13 cellular contexts compared by ENCODE assay signal in the genomic region with DNA sequence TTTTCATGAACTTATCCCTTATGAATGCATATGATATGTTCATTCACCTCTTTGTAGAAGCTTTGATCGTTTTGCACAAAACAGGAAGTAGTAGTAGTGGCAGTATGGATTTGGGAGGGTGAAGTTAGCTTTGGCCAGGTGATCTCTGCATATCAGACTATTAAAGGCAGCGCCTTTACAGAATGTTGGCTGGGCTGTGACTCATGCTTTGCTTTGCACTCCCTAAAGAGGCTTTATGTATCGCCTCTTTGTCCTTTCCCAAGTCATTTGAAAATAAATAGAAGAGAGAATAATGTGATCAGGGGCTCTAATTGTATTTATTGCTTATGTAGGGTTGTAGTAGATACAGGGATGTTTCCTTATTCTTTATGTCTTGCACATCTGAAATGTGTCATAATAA. TPM values are rescaled to one million over a fixed set of nuclear protein-coding genes. Genes with fewer than 3 reads are reported as not detected.
DNase-seq lines count a peak whose midpoint lies in the region; ATAC-seq and TF ChIP-seq lines count a peak whose summit lies in the region.
"Had no signal": no experiment of that assay in that cellular context is flagged by ENCODE, and none has a peak within 500 bp of the region (broad histone marks: within the 10 kb centered on the region; RNA-seq: fewer than 3 reads in every experiment).

No MANE protein-coding gene starts in this region.

- H3K9me3 ChIP-seq in Karpas-422 (ENCODE audit: low read length), result no peaks in the 10 kb centered on the region

- no peak for TF ChIP-seq CTCF in astrocyte of the spinal cord (IDR thresholded peaks at IDR 0.05; ENCODE audit: low read depth, low read length)

- H3K4me2 ChIP-seq in Karpas-422 (ENCODE audit: low read depth, low read length, poor library complexity, severe bottlenecking), result no peak overlapping the region

- intact Hi-C loops in left colon (cut with DNase I, micrococcal nuclease), result no loop called here

- no peaks in the 10 kb centered on the region for H3K4me1 ChIP-seq in Karpas-422 (ENCODE audit: low read length)

- no peaks in the 10 kb centered on the region for H3K79me2 ChIP-seq in Karpas-422 (ENCODE audit: low read length)

- H2AFZ ChIP-seq in Karpas-422 (ENCODE audit: low read length), result no peak overlapping the region

- H3K36me3 ChIP-seq in Karpas-422 (ENCODE audit: insufficient read depth, low read length), result no peaks in the 10 kb centered on the region
- H3K36me3 ChIP-seq: heart right ventricle had no signal

- H3K4me3 ChIP-seq in astrocyte of the spinal cord (ENCODE audit: low read depth, low read length) (no peak overlapping the region), Karpas-422 (ENCODE audit: low read length) (no peak overlapping the region)
- H3K4me3 ChIP-seq: heart right ventricle had no signal

- H4K20me1 ChIP-seq in Karpas-422 (ENCODE audit: insufficient read depth, low read depth, low read length), result no peaks in the 10 kb centered on the region

- peak; percentile 60 for DNase-seq in COLO668 (lab: John Stamatoyannopoulos, UW; ENCODE audit: unreplicated experiment)
- DNase-seq in HT-29 (ENCODE audit: low spot score), result peak; percentile 81
- DNase-seq in astrocyte of the spinal cord (ENCODE audit: low read depth, low spot score), result peak; percentile 19
- peak in 1 of 2 donors; percentile 27 for DNase-seq in left colon
- DNase-seq in NCI-H82 (lab: John Stamatoyannopoulos, UW), result no peak
- no peak for DNase-seq in Karpas-422
- DNase-seq in HK-2 (ENCODE audit: unreplicated experiment), result no peak
- DNase-seq: activated CD4-positive, alpha-beta T cell treated with anti-CD3 and anti-CD28 coated beads, Interleukin-2, amount 10 ng/mL, durations not matched to agents 7 days and 5 days; heart right ventricle; stimulated activated naive B cell treated with anti-CD40 and anti-IgM and Interleukin-4, amounts not matched to agents 10 μg/mL and 1 μg/mL and 100 μg/mL, for 72 hours; T-helper 2 cell had no signal

- no peak overlapping the region for H3K27ac ChIP-seq in Karpas-422 (ENCODE audit: low read length)
- H3K27ac ChIP-seq: heart right ventricle had no signal

- H3K27me3 ChIP-seq in Karpas-422 (ENCODE audit: low read length), result no peaks in the 10 kb centered on the region
- H3K27me3 ChIP-seq: heart right ventricle had no signal

- ATAC-seq in left colon, result peak; percentile 98
- no peak for ATAC-seq in GM19452 (IDR thresholded peaks at IDR 0.05; ENCODE audit: unreplicated experiment)
- ATAC-seq: Panc1; stimulated activated naive B cell treated with anti-CD40 and anti-IgM and Interleukin-4, amounts not matched to agents 10 μg/mL and 1 μg/mL and 100 μg/mL, for 72 hours had no signal

- in situ Hi-C loops in astrocyte of the spinal cord (cut with HindIII; ENCODE audit: low sequenced_read_pairs), result no loop called here

- H3K9me2 ChIP-seq in Karpas-422 (replicated peaks; ENCODE audit: insufficient read depth, low read length), result no peaks in the 10 kb centered on the region

- H3K9ac ChIP-seq in Karpas-422 (ENCODE audit: low read length), result no peak overlapping the region

RNA-seq across cellular contexts. Expression of a gene that starts 50.4 kb away (rescaled TPM):
- 62.1 and 70.6 TPM in 2 replicates for total RNA-seq in HT-29 (2014; rRNA removed; shearing (Covaris generic))
- total RNA-seq in left colon, result 100 to 1,000 TPM; 158 to 248 TPM
- 0.32 and 0.78 TPM in 2 replicates for total RNA-seq in Karpas-422 (2014; rRNA removed; shearing (Covaris generic); ENCODE audit: low replicate concordance)
- total RNA-seq: activated CD4-positive, alpha-beta T cell treated with anti-CD3 and anti-CD28 coated beads, Interleukin-2, amount 10 ng/mL, durations not matched to agents 7 days and 5 days had no signal

Comparison
In these comparisons a context has a peak if more than half of its experiments do, and no peak if none do; other contexts are left out.
1. DNase-seq: peak in COLO668 (single experiment), HT-29 (single experiment) and astrocyte of the spinal cord (single experiment); none in NCI-H82 (single experiment), Karpas-422 (single experiment) and HK-2 (single experiment).
2. RNA of a gene that starts 50.4 kb away (total RNA-seq): 158 to 248 TPM in left colon and 62.1 to 70.6 TPM in HT-29; 0.32 to 0.78 TPM in Karpas-422; every median in the first group is over 10 times any median in the second.